In the genomic region with DNA sequence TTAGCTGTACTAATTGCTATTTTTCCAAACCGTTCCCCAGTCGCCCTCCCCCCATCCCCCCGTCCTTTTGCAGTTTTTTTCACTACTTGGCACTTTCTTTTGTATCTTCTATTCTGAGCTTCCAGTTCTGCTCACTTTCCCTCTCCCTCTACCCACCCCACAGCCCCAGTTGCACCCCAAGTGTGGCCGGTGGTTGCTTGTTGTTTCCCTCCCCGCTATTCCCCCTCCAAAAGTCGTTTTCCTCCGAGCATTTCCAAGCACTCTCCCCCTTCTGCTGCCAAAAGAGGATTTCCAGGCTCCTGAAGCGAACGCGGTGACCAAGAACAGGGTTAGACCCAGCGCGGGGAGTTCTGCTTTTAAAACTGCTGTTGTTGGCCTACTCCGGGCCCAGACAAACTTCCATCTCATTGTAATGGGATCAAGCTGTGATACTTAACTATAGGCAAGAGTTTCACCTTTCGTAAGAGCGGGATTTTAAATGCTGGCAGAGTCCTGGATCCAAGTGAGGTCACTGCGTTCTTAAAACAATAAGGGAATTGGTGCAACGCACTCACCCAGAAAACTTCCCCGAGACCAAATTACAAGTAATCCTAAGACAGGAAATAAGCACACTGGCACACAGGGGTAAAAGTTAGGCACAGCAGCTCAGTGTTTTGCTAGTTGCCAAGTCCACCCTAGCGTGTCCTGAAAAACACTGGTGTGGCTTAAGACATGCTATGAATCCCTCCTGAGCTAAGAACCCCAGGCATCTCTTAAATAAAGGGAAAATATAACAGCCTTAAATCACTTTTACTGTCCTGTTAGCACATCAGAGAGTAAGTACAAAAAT, we compare ENCODE assay signal across 1 cellular context.
TF ChIP-seq lines count a peak whose summit lies in the region.

No MANE protein-coding gene starts in this region.

TF ChIP-seq in K562, 482 proteins besides CTCF, POLR2A, EP300 and RAD21:
- TF ChIP-seq HSF4 (CRISPR knock-in tag; IDR thresholded peaks at IDR 0.05; ENCODE audit: borderline replicate concordance) (no peak), GATAD2A (IDR thresholded peaks at IDR 0.05) (no peak), SMARCC2 (IDR thresholded peaks at IDR 0.05; ENCODE audit: low read depth) (no peak), PATZ1 (CRISPR knock-in tag; IDR thresholded peaks at IDR 0.05; ENCODE audit: borderline replicate concordance) (no peak), ZZZ3 (IDR thresholded peaks at IDR 0.05) (no peak), SRSF3 (IDR thresholded peaks at IDR 0.05; ENCODE audit: insufficient read depth, low read length) (no peak), ATF2 (CRISPR knock-in tag; IDR thresholded peaks at IDR 0.05) (no peak), SAFB2 (IDR thresholded peaks at IDR 0.05; ENCODE audit: borderline replicate concordance, low read depth, low read length, severe bottlenecking) (no peak), ZNF324 (CRISPR knock-in tag; IDR thresholded peaks at IDR 0.05) (no peak), RBM25 (IDR thresholded peaks at IDR 0.05; ENCODE audit: low read depth, low read length, severe bottlenecking) (no peak), KAT7 (CRISPR knock-in tag; IDR thresholded peaks at IDR 0.05; ENCODE audit: borderline replicate concordance) (no peak), STAT5A (IDR thresholded peaks at IDR 0.05; ENCODE audit: borderline replicate concordance, low read length) (no peak), HEY1 (CRISPR knock-in tag; IDR thresholded peaks at IDR 0.05; ENCODE audit: borderline replicate concordance) (no peak), ZNF592 (IDR thresholded peaks at IDR 0.05) (no peak), LCOR (CRISPR knock-in tag; IDR thresholded peaks at IDR 0.05) (no peak), ZBTB40 (IDR thresholded peaks at IDR 0.05) (no peak), ZBTB40 (CRISPR knock-in tag; IDR thresholded peaks at IDR 0.05) (no peak), ZNF511 (CRISPR knock-in tag; IDR thresholded peaks at IDR 0.05) (no peak)
- TF ChIP-seq, protein P1, sequence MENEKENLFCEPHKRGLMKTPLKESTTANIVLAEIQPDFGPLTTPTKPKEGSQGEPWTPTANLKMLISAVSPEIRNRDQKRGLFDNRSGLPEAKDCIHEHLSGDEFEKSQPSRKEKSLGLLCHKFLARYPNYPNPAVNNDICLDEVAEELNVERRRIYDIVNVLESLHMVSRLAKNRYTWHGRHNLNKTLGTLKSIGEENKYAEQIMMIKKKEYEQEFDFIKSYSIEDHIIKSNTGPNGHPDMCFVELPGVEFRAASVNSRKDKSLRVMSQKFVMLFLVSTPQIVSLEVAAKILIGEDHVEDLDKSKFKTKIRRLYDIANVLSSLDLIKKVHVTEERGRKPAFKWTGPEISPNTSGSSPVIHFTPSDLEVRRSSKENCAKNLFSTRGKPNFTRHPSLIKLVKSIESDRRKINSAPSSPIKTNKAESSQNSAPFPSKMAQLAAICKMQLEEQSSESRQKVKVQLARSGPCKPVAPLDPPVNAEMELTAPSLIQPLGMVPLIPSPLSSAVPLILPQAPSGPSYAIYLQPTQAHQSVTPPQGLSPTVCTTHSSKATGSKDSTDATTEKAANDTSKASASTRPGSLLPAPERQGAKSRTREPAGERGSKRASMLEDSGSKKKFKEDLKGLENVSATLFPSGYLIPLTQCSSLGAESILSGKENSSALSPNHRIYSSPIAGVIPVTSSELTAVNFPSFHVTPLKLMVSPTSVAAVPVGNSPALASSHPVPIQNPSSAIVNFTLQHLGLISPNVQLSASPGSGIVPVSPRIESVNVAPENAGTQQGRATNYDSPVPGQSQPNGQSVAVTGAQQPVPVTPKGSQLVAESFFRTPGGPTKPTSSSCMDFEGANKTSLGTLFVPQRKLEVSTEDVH (IDR thresholded peaks at IDR 0.05; ENCODE audit: low read depth, partially characterized antibody), result no peak
